8 cellular contexts compared by ENCODE assay signal in the genomic region with DNA sequence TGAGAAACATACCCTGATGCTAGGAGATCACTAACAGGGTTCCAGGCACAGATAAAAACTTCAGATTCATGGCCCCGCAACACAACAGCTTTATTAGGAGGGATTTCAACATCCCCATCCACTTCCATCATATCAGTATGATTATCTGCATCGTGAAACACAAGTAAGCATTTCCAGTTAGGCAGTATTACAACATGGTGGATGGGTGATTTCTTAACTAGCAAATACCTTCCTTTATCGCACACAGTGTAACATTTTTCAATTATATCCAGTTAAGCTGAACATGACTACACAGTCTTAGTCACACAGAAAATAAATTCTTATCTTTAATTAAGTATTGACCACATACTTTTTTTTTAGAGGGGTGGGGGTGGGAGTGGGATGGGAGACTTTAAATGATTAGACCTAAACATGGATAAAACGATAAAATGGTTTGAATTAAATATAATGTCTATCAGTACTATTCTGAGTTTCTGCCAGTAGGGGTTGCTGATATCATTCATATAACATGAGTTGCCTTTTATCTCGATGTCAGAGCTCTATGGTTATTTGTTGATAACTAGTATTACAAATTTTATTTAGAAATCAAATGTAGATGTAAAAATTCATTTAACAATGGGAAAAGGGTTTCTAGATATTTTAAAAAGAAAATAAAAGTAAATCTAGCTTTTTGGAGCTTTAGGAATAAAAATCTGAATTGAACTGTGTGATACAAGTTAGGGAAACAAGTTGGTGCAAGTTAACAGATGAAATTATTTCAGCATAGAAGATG.
DNase-seq lines count a peak whose midpoint lies in the region; ATAC-seq and TF ChIP-seq lines count a peak whose summit lies in the region.

No MANE protein-coding gene starts in this region.

- H3K36me3 ChIP-seq in esophagus muscularis mucosa = peaks cover 0 to 48% (median 32%) of the 10 kb centered on the region in 4 donors
- peaks cover 61% of the 10 kb centered on the region for H3K36me3 ChIP-seq in osteoblast (ENCODE audit: insufficient read depth, low read length)

- H3K4me1 ChIP-seq in esophagus muscularis mucosa = peaks cover 15 to 26% (median 21%) of the 10 kb centered on the region in 4 donors
- H3K4me1 ChIP-seq in osteoblast (ENCODE audit: insufficient read depth, low read length) = peaks cover 9% of the 10 kb centered on the region

- WGBS in esophagus muscularis mucosa = 51% methylated on average over 5 of the region's 5 CpGs

- no peaks in the 10 kb centered on the region for H4K20me1 ChIP-seq in osteoblast (ENCODE audit: insufficient read depth, low read length)

- H3K4me3 ChIP-seq in esophagus muscularis mucosa = no peak overlapping the region
- H3K4me3 ChIP-seq in osteoblast (ENCODE audit: insufficient read depth, low read length) = no peak overlapping the region

- peak; percentile 21 for DNase-seq in AG20443 (ENCODE audit: low spot score)
- peak; percentile 31 for DNase-seq in LoVo (ENCODE audit: low spot score)
- DNase-seq in SHP77 treated with DMSO at 0.1 percent for 48 hours (lab: John Stamatoyannopoulos, UW) = peak; percentile 45
- DNase-seq in esophagus muscularis mucosa (ENCODE audit: extremely low spot score) = no peak
- DNase-seq in osteoblast (ENCODE audit: insufficient read length, low spot score, missing footprints) = peak; percentile 23
- no peak for DNase-seq in stimulated activated CD4-positive, alpha-beta T cell treated with anti-CD3 and anti-CD28 coated beads, Interleukin-2, amount 100 ng/mL, for 24 hours

- TF ChIP-seq CTCF in esophagus muscularis mucosa (IDR thresholded peaks at IDR 0.05) (peak; percentile 61 to 72 (median 63)), osteoblast (IDR thresholded peaks at IDR 0.05; ENCODE audit: extremely low read depth, low read depth, low read length) (peak; percentile 55)

- peak; percentile 79 for ATAC-seq in GM18511 (IDR thresholded peaks at IDR 0.05; ENCODE audit: unreplicated experiment)
- ATAC-seq in HG02571 (IDR thresholded peaks at IDR 0.05; ENCODE audit: unreplicated experiment) = no peak

- TF ChIP-seq EP300 in esophagus muscularis mucosa (IDR thresholded peaks at IDR 0.05) = no peak

- no peak for TF ChIP-seq POLR2A in esophagus muscularis mucosa (IDR thresholded peaks at IDR 0.05; ENCODE audit: low read depth)

- intact Hi-C loops in esophagus muscularis mucosa (cut with DNase I) = loop anchor here (5.0 to 10.0 kb wide), 3 partner anchors 142 to 1334 kb away; no protein-coding TSS in a partner anchor

- no peak overlapping the region for H2AFZ ChIP-seq in osteoblast (ENCODE audit: low read length)

- peaks cover 37% of the 10 kb centered on the region for H3K79me2 ChIP-seq in osteoblast (ENCODE audit: insufficient read depth, low read length)

- H3K27ac ChIP-seq in esophagus muscularis mucosa (replicated peaks in 1 of 4) (no peak overlapping the region), osteoblast (ENCODE audit: low read depth, low read length) (peak overlapping the region; percentile 16)

- H3K9me3 ChIP-seq in esophagus muscularis mucosa = no peaks in the 10 kb centered on the region
- H3K9me3 ChIP-seq in osteoblast (ENCODE audit: low read depth, low read length) = no peaks in the 10 kb centered on the region

- H3K4me2 ChIP-seq in osteoblast (ENCODE audit: insufficient read depth, low read length) = no peak overlapping the region

- H3K27me3 ChIP-seq in esophagus muscularis mucosa (no peaks in the 10 kb centered on the region), osteoblast (ENCODE audit: insufficient read depth, low read length) (no peaks in the 10 kb centered on the region)

Comparison
In these comparisons a context has a peak if more than half of its experiments do, and no peak if none do; other contexts are left out.
1. DNase-seq: peak in AG20443 (single experiment), LoVo (single experiment), SHP77 treated with DMSO at 0.1 percent for 48 hours (single experiment) and osteoblast (single experiment); none in esophagus muscularis mucosa (single experiment) and stimulated activated CD4-positive, alpha-beta T cell treated with anti-CD3 and anti-CD28 coated beads, Interleukin-2, amount 100 ng/mL, for 24 hours (0 of 2).